1 cellular context compared by ENCODE assay signal in genomic region chr3:14773281-14773680, GRCh38.
TF ChIP-seq lines count a peak whose summit lies in the region.

No MANE protein-coding gene starts in this region.

TF ChIP-seq in GM23338, 12 proteins besides CTCF, POLR2A, EP300 and RAD21 (continued from another document):
- TF ChIP-seq ZNF462 (CRISPR knock-in tag; IDR thresholded peaks at IDR 0.05) (no peak), ETS1 (IDR thresholded peaks at IDR 0.05) (no peak), EZH2phosphoT487 (IDR thresholded peaks at IDR 0.05; ENCODE audit: unreplicated experiment) (no peak), JUNB (IDR thresholded peaks at IDR 0.05; ENCODE audit: unreplicated experiment) (no peak), POLR2AphosphoS5 (IDR thresholded peaks at IDR 0.05; ENCODE audit: low read depth) (no peak), EZH2 (IDR thresholded peaks at IDR 0.05; ENCODE audit: low read depth, unreplicated experiment) (no peak), NANOG (IDR thresholded peaks at IDR 0.05; ENCODE audit: borderline replicate concordance) (no peak), CREB1 (CRISPR knock-in tag; IDR thresholded peaks at IDR 0.05; ENCODE audit: low read depth) (no peak), REST (IDR thresholded peaks at IDR 0.05; ENCODE audit: unreplicated experiment) (no peak), ZNF114 (CRISPR knock-in tag; IDR thresholded peaks at IDR 0.05) (no peak), ZNF331 (CRISPR knock-in tag; IDR thresholded peaks at IDR 0.05; ENCODE audit: low read depth) (no peak)
